ENCODE assay signal across 1 cellular context in genomic region chr10:119221666-119222065, GRCh38.
TF ChIP-seq lines count a peak whose summit lies in the region.

No MANE protein-coding gene starts in this region.

TF ChIP-seq in IMR-90, 13 proteins besides CTCF, POLR2A, EP300 and RAD21:
- TF ChIP-seq, protein P1, sequence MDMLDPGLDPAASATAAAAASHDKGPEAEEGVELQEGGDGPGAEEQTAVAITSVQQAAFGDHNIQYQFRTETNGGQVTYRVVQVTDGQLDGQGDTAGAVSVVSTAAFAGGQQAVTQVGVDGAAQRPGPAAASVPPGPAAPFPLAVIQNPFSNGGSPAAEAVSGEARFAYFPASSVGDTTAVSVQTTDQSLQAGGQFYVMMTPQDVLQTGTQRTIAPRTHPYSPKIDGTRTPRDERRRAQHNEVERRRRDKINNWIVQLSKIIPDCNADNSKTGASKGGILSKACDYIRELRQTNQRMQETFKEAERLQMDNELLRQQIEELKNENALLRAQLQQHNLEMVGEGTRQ (IDR thresholded peaks at IDR 0.05; ENCODE audit: low read depth, low read length), result no peak
- TF ChIP-seq BHLHE40 (IDR thresholded peaks at IDR 0.05; ENCODE audit: low read depth, low read length) (no peak), CHD1 (IDR thresholded peaks at IDR 0.05; ENCODE audit: low read depth, low read length) (no peak), MXI1 (IDR thresholded peaks at IDR 0.05; ENCODE audit: borderline replicate concordance, low read depth, low read length) (no peak), SMC3 (IDR thresholded peaks at IDR 0.05; ENCODE audit: low read depth, low read length) (no peak), RCOR1 (IDR thresholded peaks at IDR 0.05; ENCODE audit: insufficient replicate concordance, low read length) (no peak)
